In genomic region chr18:46071894-46072867, GRCh38 we compare ENCODE assay signal across 8 cellular contexts. TPM values are rescaled to one million over a fixed set of nuclear protein-coding genes. Genes with fewer than 3 reads are reported as not detected.
DNase-seq lines count a peak whose midpoint lies in the region; ATAC-seq and TF ChIP-seq lines count a peak whose summit lies in the region.

PSTPIP2 (minus strand) TSS chr18:46072260; CDS start chr18:46072188, 72 bp downstream.

- DNase-seq in AG04449 (ENCODE audit: low read depth, low spot score) = no peak
- peak; percentile 85 for DNase-seq in adipocyte (ENCODE audit: low read depth)
- peak; percentile 68 for DNase-seq in hepatic stellate cell (ENCODE audit: low spot score)
- DNase-seq in sciatic nerve (ENCODE audit: low spot score) = peak; percentile 81
- DNase-seq in NCI-H1436 treated with DMSO at 0.1 percent for 48 hours (lab: John Stamatoyannopoulos, UW) = no peak

- intact Hi-C loops in T-helper 1 cell treated with Interleukin-12 subunit alpha and Interleukin-12 subunit beta and Interleukin-4 antibody, amounts not matched to agents 30 ng/mL and 1 ng/mL, for 36 hours (cut with micrococcal nuclease) = loop anchor here (1.0 to 2.0 kb wide), 4 partner anchors 17 to 191 kb away; partner anchors contain the start of gene ATP5F1A
- intact Hi-C loops in sciatic nerve (cut with DNase I) = loop anchor here (5.0 to 10.0 kb wide), 2 partner anchors 100 to 407 kb away; no protein-coding TSS in a partner anchor

- H3K9me3 ChIP-seq in adipocyte (ENCODE audit: control insufficient read depth, low read length) = no peaks in the 10 kb centered on the region

- H3K4me1 ChIP-seq in adipocyte (ENCODE audit: control insufficient read depth, insufficient read depth, low read length) = peaks cover 19% of the 10 kb centered on the region

- CTCF ChIA-PET in AG04449 (lab: Yijun Ruan, JAX) = interaction anchor here (0.7 to 6.4 kb wide), 24 partner anchors 10 to 586 kb away, joined by 3 to 102 read pairs (median 6); partner anchors contain the start of gene ATP5F1A

- peak; percentile 11 for TF ChIP-seq POLR2A in GM19099 (IDR thresholded peaks at IDR 0.05; ENCODE audit: extremely low read depth, insufficient read length, low read depth)

- ATAC-seq in HG03571 (IDR thresholded peaks at IDR 0.05; ENCODE audit: unreplicated experiment) (peak; percentile 62), sciatic nerve (peak; percentile 79)

- H3K4me3 ChIP-seq in AG04449 (ENCODE audit: low read depth, low read length) (peak within 1 kb of the TSS; percentile 72), adipocyte (ENCODE audit: low read length) (peak within 1 kb of the TSS; percentile 91)

- no peak for TF ChIP-seq CTCF in AG04449 (IDR thresholded peaks at IDR 0.05; ENCODE audit: insufficient read depth, low read length, missing control alignments)

- no peaks in the 10 kb centered on the region for H3K27me3 ChIP-seq in adipocyte (replicated peaks; ENCODE audit: control insufficient read depth, insufficient read depth, low read length)

- no peaks in the 10 kb centered on the region for H3K36me3 ChIP-seq in adipocyte (ENCODE audit: control insufficient read depth, insufficient read depth, low read length, severe bottlenecking)

- H3K9ac ChIP-seq in adipocyte (ENCODE audit: low read length) = peak within 1 kb of the TSS; percentile 90

- POLR2A ChIA-PET in AG04449 (lab: Yijun Ruan, JAX) = interaction anchor here (0.6 to 1.6 kb wide), 3 partner anchors 19 to 270 kb away, joined by 3 read pairs; partner anchors contain the start of gene ATP5F1A

RNA-seq across cellular contexts. Expression of gene PSTPIP2, which starts in this region (rescaled TPM):
- 13.8 and 14.2 TPM in 2 replicates for total RNA-seq in T-helper 1 cell treated with Interleukin-12 subunit alpha and Interleukin-12 subunit beta and Interleukin-4 antibody, amounts not matched to agents 30 ng/mL and 1 ng/mL, for 36 hours
- total RNA-seq in sciatic nerve = 10.0 TPM

Comparison
In these comparisons a context has a peak if more than half of its experiments do, and no peak if none do; other contexts are left out.
1. DNase-seq: peak in adipocyte (single experiment), hepatic stellate cell (single experiment) and sciatic nerve (single experiment); none in AG04449 (single experiment) and NCI-H1436 treated with DMSO at 0.1 percent for 48 hours (single experiment).